Comparison of ENCODE assay signal across 6 cellular contexts in the genomic region with DNA sequence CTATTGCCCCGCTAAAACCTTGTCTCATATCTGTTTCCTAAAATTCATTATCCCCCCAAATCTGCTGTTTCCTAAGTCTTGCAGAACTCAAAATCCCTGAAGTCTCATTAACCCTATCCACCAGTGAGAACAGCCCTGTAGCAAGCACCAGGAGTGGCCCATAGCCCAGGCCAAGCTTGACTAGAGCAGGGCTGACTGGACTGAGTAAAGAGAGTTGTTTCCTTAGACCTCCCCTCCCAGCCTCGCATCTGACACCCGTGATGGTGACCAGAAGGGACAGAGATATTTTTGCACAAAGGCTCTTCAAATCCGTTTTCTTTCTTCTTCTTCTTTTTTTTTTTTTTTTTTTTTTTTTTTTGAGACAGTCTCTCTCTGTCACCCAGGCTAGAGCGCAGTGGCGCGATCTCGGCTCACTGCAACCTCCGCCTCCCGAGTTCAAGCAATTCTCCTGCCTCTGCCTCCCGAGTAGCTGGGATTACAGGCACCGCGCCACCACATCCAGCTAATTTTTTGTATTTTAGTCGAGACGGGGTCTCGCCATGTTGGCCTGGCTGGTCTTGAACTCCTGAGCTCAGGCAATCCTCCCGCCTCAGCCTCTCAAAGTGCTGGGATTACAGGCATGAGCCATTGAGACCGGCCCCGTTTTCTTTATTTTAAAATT. TPM values are rescaled to one million over a fixed set of nuclear protein-coding genes. Genes with fewer than 3 reads are reported as not detected.
A peak's percentile ranks its signal among the peaks of the same experiment; 100 is the strongest.
DNase-seq lines count a peak whose midpoint lies in the region; ATAC-seq, FAIRE-seq and TF ChIP-seq lines count a peak whose summit lies in the region.
"Not testable (repeated sequence)": the region's sequence is repeated elsewhere in the genome, so short reads cannot be mapped to it uniquely, and the experiment has no call there.

No MANE protein-coding gene starts in this region.

- peaks cover 18% of the 10 kb centered on the region for H3K36me3 ChIP-seq in BLaER1
- H3K36me3 ChIP-seq in HepG2 (replicated peaks in 1 of 2; ENCODE audit: control insufficient read depth in 1 of 2, insufficient read depth in 2 of 2, low read length in 2 of 2), result not testable (repeated sequence)

- not testable (repeated sequence) for H3K27ac ChIP-seq in BLaER1; HepG2 (ENCODE audit: extremely low read length, insufficient read depth, low read length)

- POLR2A ChIA-PET in HepG2 (lab: Yijun Ruan, JAX), result interaction anchor here (0.7 to 2.4 kb wide), 5 partner anchors 9 to 656 kb away, joined by 4 to 16 read pairs (median 6); a partner anchor contains a TSS

- H3K79me2 ChIP-seq in HepG2 (ENCODE audit: insufficient read depth, low read length), result not testable (repeated sequence)

- WGBS in HepG2 (ENCODE audit: low lambda C conversion rate), result 39% methylated on average over 19 of the region's 19 CpGs

- not testable (repeated sequence) for H3K9me3 Mint-ChIP-seq in activated CD4-positive, alpha-beta T cell treated with anti-CD3 and anti-CD28 coated beads, Interleukin-2, amount 10 ng/mL, durations not matched to agents 24 days and 14 days; dendritic cell treated with granulocyte-macrophage colony-stimulating factor and Interleukin-4, amounts not matched to agents 40 ng/mL and 50 ng/mL, for 4 days

- H3K4me3 Mint-ChIP-seq in activated CD4-positive, alpha-beta T cell treated with anti-CD3 and anti-CD28 coated beads, Interleukin-2, amount 10 ng/mL, durations not matched to agents 24 days and 14 days, result peak overlapping the region; percentile 94
- peak overlapping the region; percentile 99 for H3K4me3 Mint-ChIP-seq in dendritic cell treated with granulocyte-macrophage colony-stimulating factor and Interleukin-4, amounts not matched to agents 40 ng/mL and 50 ng/mL, for 4 days

- H3K27me3 Mint-ChIP-seq in activated CD4-positive, alpha-beta T cell treated with anti-CD3 and anti-CD28 coated beads, Interleukin-2, amount 10 ng/mL, durations not matched to agents 24 days and 14 days, result not testable (repeated sequence)
- peaks cover 17% of the 10 kb centered on the region for H3K27me3 Mint-ChIP-seq in dendritic cell treated with granulocyte-macrophage colony-stimulating factor and Interleukin-4, amounts not matched to agents 40 ng/mL and 50 ng/mL, for 4 days

- peaks cover 28% of the 10 kb centered on the region for H3K27me3 ChIP-seq in BLaER1
- peaks cover 0 to 10% of the 10 kb centered on the region in 2 experiments; a peak in 2 of 5 replicates for H3K27me3 ChIP-seq in HepG2 (ENCODE audit: control insufficient read depth in 1 of 2, insufficient read depth in 2 of 2, low read length in 2 of 2)

- not testable (repeated sequence) for H2AFZ ChIP-seq in HepG2 (ENCODE audit: low read length)

- TF ChIP-seq CTCF in HepG2 (CRISPR knock-in tag; IDR thresholded peaks at IDR 0.05), result not testable (repeated sequence)

- peak overlapping the region; percentile 96 for H3K27ac Mint-ChIP-seq in activated CD4-positive, alpha-beta T cell treated with anti-CD3 and anti-CD28 coated beads, Interleukin-2, amount 10 ng/mL, durations not matched to agents 24 days and 14 days
- peak overlapping the region; percentile 71 for H3K27ac Mint-ChIP-seq in dendritic cell treated with granulocyte-macrophage colony-stimulating factor and Interleukin-4, amounts not matched to agents 40 ng/mL and 50 ng/mL, for 4 days

- peaks cover 23% of the 10 kb centered on the region for H3K4me1 Mint-ChIP-seq in activated CD4-positive, alpha-beta T cell treated with anti-CD3 and anti-CD28 coated beads, Interleukin-2, amount 10 ng/mL, durations not matched to agents 24 days and 14 days
- H3K4me1 Mint-ChIP-seq in dendritic cell treated with granulocyte-macrophage colony-stimulating factor and Interleukin-4, amounts not matched to agents 40 ng/mL and 50 ng/mL, for 4 days (ENCODE audit: low read depth), result peaks cover 49% of the 10 kb centered on the region

- ATAC-seq in HepG2, result not testable (repeated sequence)

- H3K4me3 ChIP-seq in BLaER1, result peak overlapping the region; percentile 86; the same call in 1 of the 2 replicates
- peak overlapping the region; percentile 90 for H3K4me3 ChIP-seq in Jurkat, Clone E6-1 (ENCODE audit: low read length)
- peak overlapping the region in 2 of 3 experiments; percentile 54 to 75; a peak in 3 of 6 replicates for H3K4me3 ChIP-seq in HepG2 (replicated peaks in 1 of 3; ENCODE audit: insufficient read depth in 1 of 3, low read depth in 2 of 3, low read length in 3 of 3)
- peak overlapping the region; percentile 82 for H3K4me3 ChIP-seq in skeletal muscle cell (ENCODE audit: low read depth, low read length)

- BruUV-seq in HepG2 (replicated peaks; lab: Mats Ljungman, UMichigan), result not testable (repeated sequence)

- H3K36me3 Mint-ChIP-seq in activated CD4-positive, alpha-beta T cell treated with anti-CD3 and anti-CD28 coated beads, Interleukin-2, amount 10 ng/mL, durations not matched to agents 24 days and 14 days (ENCODE audit: low read depth), result peaks cover 17% of the 10 kb centered on the region
- peaks cover 20% of the 10 kb centered on the region for H3K36me3 Mint-ChIP-seq in dendritic cell treated with granulocyte-macrophage colony-stimulating factor and Interleukin-4, amounts not matched to agents 40 ng/mL and 50 ng/mL, for 4 days (ENCODE audit: low read depth)

- not testable (repeated sequence) for H4K20me1 ChIP-seq in BLaER1; HepG2 (ENCODE audit: insufficient read depth, low read length)

- CTCF ChIA-PET in HepG2 (lab: Yijun Ruan, JAX; ENCODE audit: low intra/inter-chr PET ratio, low total read pairs), result interaction anchor here (0.9 kb wide), 1 partner anchor 20 kb away, joined by 3 read pairs; no protein-coding TSS in a partner anchor

- TF ChIP-seq POLR2A in HepG2 (IDR thresholded peaks at IDR 0.05; ENCODE audit: insufficient read depth in 1 of 2, low read depth in 2 of 2, low read length in 2 of 2), result not testable (repeated sequence)

- H3K9ac ChIP-seq in BLaER1; HepG2 (ENCODE audit: insufficient read depth, low read depth, low read length): not testable (repeated sequence)

- H3K4me1 ChIP-seq in BLaER1, result peaks cover 52% of the 10 kb centered on the region
- peaks cover 47% of the 10 kb centered on the region for H3K4me1 ChIP-seq in HepG2 (ENCODE audit: insufficient read depth, low read length)

- DNase-seq in Jurkat, Clone E6-1 (ENCODE audit: low read depth, low spot score); activated CD4-positive, alpha-beta T cell treated with anti-CD3 and anti-CD28 coated beads, Interleukin-2, amount 10 ng/mL, durations not matched to agents 24 days and 14 days; HepG2 (ENCODE audit: low spot score); skeletal muscle cell (ENCODE audit: low read depth): not testable (repeated sequence)

- intact Hi-C loops in activated CD4-positive, alpha-beta T cell treated with anti-CD3 and anti-CD28 coated beads, Interleukin-2, amount 10 ng/mL, durations not matched to agents 24 days and 14 days (cut with micrococcal nuclease), result loop anchor here (1.0 to 5.0 kb wide), 4 partner anchors 28 to 273 kb away; a partner anchor contains a TSS
- intact Hi-C loops in dendritic cell treated with granulocyte-macrophage colony-stimulating factor and Interleukin-4, amounts not matched to agents 40 ng/mL and 50 ng/mL, for 4 days (cut with micrococcal nuclease), result loop anchor here (1.0 kb wide), 2 partner anchors 34 to 63 kb away; a partner anchor contains a TSS
- intact Hi-C loops in HepG2 (cut with micrococcal nuclease; ENCODE audit: unreplicated experiment), result not testable (repeated sequence)

- in situ Hi-C loops in HepG2 (cut with HindIII; ENCODE audit: extremely low pct_ligation_motif_present, low pct_unique_long_range_greater_than_20kb), result not testable (repeated sequence)

- FAIRE-seq in HepG2 (lab: Jason Lieb, UNC), result not testable (repeated sequence)

- not testable (repeated sequence) for TF ChIP-seq EP300 in HepG2 (IDR thresholded peaks at IDR 0.05; ENCODE audit: low read depth in 2 of 2, low read length in 2 of 2); HepG2 (CRISPR knock-in tag; IDR thresholded peaks at IDR 0.05; ENCODE audit: borderline replicate concordance)

- not testable (repeated sequence) for TF ChIP-seq RAD21 in HepG2 (CRISPR knock-in tag; IDR thresholded peaks at IDR 0.05)

- H3K9me3 ChIP-seq in BLaER1; HepG2 (ENCODE audit: low read length): not testable (repeated sequence)

- H3K4me2 ChIP-seq in BLaER1, result peak overlapping the region; percentile 96
- peak overlapping the region; percentile 99 for H3K4me2 ChIP-seq in HepG2 (ENCODE audit: low read depth, low read length)

RNA-seq across cellular contexts. Expression of a gene that starts 0.8 kb away (rescaled TPM):
- 3.7 TPM for polyA plus RNA-seq in Jurkat, Clone E6-1 (2012; ENCODE audit: insufficient read depth, insufficient read length)
- total RNA-seq in activated CD4-positive, alpha-beta T cell treated with anti-CD3 and anti-CD28 coated beads, Interleukin-2, amount 10 ng/mL, durations not matched to agents 24 days and 14 days, result 1.7 and 2.0 TPM in 2 replicates
- 0.13 and 0.15 TPM in 2 replicates for total RNA-seq in HepG2 (2016; rRNA removed; fragmentation: Illumina TruSeq; extraction: Trizol)
- total RNA-seq in HepG2 (2016; cell fraction: cytosol; rRNA removed; fragmentation: Illumina TruSeq; extraction: Trizol; ENCODE audit: low read depth), result not detected in 2 replicates
- total RNA-seq in HepG2 (2016; cell fraction: insoluble cytoplasmic fraction; rRNA removed; fragmentation: Illumina TruSeq; extraction: Trizol), result 0.09 TPM in 1 of 2 replicates, not detected in the other
- total RNA-seq in HepG2 (2016; cell fraction: membrane; rRNA removed; fragmentation: Illumina TruSeq; extraction: Trizol), result not detected in 2 replicates
- total RNA-seq in HepG2 (2016; cell fraction: nucleus; rRNA removed; fragmentation: Illumina TruSeq; extraction: Trizol), result 0.16 TPM in 1 of 2 replicates, not detected in the other
- 0.05 and 0.17 TPM in 2 replicates for polyA plus RNA-seq in HepG2 (2011; rRNA removed)
- polyA plus RNA-seq in HepG2 (2011; cell fraction: cytosol; rRNA removed), result 0.12 and 0.13 TPM in 2 replicates
- 0.21 TPM in 2 replicates for polyA plus RNA-seq in HepG2 (2011; cell fraction: nucleus; rRNA removed)
- 0.13 TPM in 1 of 2 replicates, not detected in the other for polyA plus RNA-seq in HepG2 (2012)
- not detected in 2 replicates for polyA plus RNA-seq in HepG2 (2016; cell fraction: cytosol; fragmentation: Illumina TruSeq; extraction: Trizol; ENCODE audit: low read depth)
- 0.16 TPM in 1 of 2 replicates, not detected in the other for polyA plus RNA-seq in HepG2 (2016; cell fraction: insoluble cytoplasmic fraction; fragmentation: Illumina TruSeq; extraction: Trizol; ENCODE audit: low read depth)
- polyA plus RNA-seq in HepG2 (2016; cell fraction: membrane; fragmentation: Illumina TruSeq; extraction: Trizol; ENCODE audit: low read depth), result 0.24 and 0.29 TPM in 2 replicates
- polyA plus RNA-seq in HepG2 (2016; cell fraction: nucleus; fragmentation: Illumina TruSeq; extraction: Trizol; ENCODE audit: insufficient read depth, low read depth), result 0.35 TPM in 1 of 2 replicates, not detected in the other
- 0.49 and 0.58 TPM in 2 replicates for polyA minus RNA-seq in HepG2 (2011; rRNA and poly(A)+ RNA removed; ENCODE audit: low replicate concordance)
- not detected in 2 replicates for polyA minus RNA-seq in HepG2 (2011; cell fraction: cytosol; rRNA and poly(A)+ RNA removed)
- polyA minus RNA-seq in HepG2 (2011; cell fraction: nucleus; rRNA and poly(A)+ RNA removed), result not detected in 2 replicates

RNA-seq across cellular contexts. Expression of a gene that starts 1.0 kb away (rescaled TPM):
- polyA plus RNA-seq in Jurkat, Clone E6-1 (2012; ENCODE audit: insufficient read depth, insufficient read length), result 108 TPM
- 72.1 and 78.2 TPM in 2 replicates for total RNA-seq in activated CD4-positive, alpha-beta T cell treated with anti-CD3 and anti-CD28 coated beads, Interleukin-2, amount 10 ng/mL, durations not matched to agents 24 days and 14 days
- total RNA-seq in HepG2 (2016; rRNA removed; fragmentation: Illumina TruSeq; extraction: Trizol), result 1.3 and 2.0 TPM in 2 replicates
- 1.5 TPM in 2 replicates for total RNA-seq in HepG2 (2016; cell fraction: cytosol; rRNA removed; fragmentation: Illumina TruSeq; extraction: Trizol; ENCODE audit: low read depth)
- 1.4 and 1.6 TPM in 2 replicates for total RNA-seq in HepG2 (2016; cell fraction: insoluble cytoplasmic fraction; rRNA removed; fragmentation: Illumina TruSeq; extraction: Trizol)
- total RNA-seq in HepG2 (2016; cell fraction: membrane; rRNA removed; fragmentation: Illumina TruSeq; extraction: Trizol), result 1.1 and 1.4 TPM in 2 replicates
- 0.66 and 2.7 TPM in 2 replicates for total RNA-seq in HepG2 (2016; cell fraction: nucleus; rRNA removed; fragmentation: Illumina TruSeq; extraction: Trizol)
- 12.4 and 17.3 TPM in 2 replicates for polyA plus RNA-seq in HepG2 (2011; rRNA removed)
- 12.3 and 28.2 TPM in 2 replicates for polyA plus RNA-seq in HepG2 (2011; cell fraction: cytosol; rRNA removed)
- polyA plus RNA-seq in HepG2 (2011; cell fraction: nucleus; rRNA removed), result 15.9 and 19.2 TPM in 2 replicates
- polyA plus RNA-seq in HepG2 (2012), result 12.9 and 25.5 TPM in 2 replicates
- 1.2 and 1.3 TPM in 2 replicates for polyA plus RNA-seq in HepG2 (2016; cell fraction: cytosol; fragmentation: Illumina TruSeq; extraction: Trizol; ENCODE audit: low read depth)
- polyA plus RNA-seq in HepG2 (2016; cell fraction: insoluble cytoplasmic fraction; fragmentation: Illumina TruSeq; extraction: Trizol; ENCODE audit: low read depth), result 1.2 TPM in 2 replicates
- 0.55 and 1.1 TPM in 2 replicates for polyA plus RNA-seq in HepG2 (2016; cell fraction: membrane; fragmentation: Illumina TruSeq; extraction: Trizol; ENCODE audit: low read depth)
- polyA plus RNA-seq in HepG2 (2016; cell fraction: nucleus; fragmentation: Illumina TruSeq; extraction: Trizol; ENCODE audit: insufficient read depth, low read depth), result 1.7 and 1.8 TPM in 2 replicates
- 40.5 and 150 TPM in 2 replicates for polyA minus RNA-seq in HepG2 (2011; rRNA and poly(A)+ RNA removed; ENCODE audit: low replicate concordance)
- 4.6 and 10.5 TPM in 2 replicates for polyA minus RNA-seq in HepG2 (2011; cell fraction: cytosol; rRNA and poly(A)+ RNA removed)
- 2.7 and 4.5 TPM in 2 replicates for polyA minus RNA-seq in HepG2 (2011; cell fraction: nucleus; rRNA and poly(A)+ RNA removed)

RNA-seq across cellular contexts. Expression of a gene that starts 21.2 kb away (rescaled TPM):
- 2.0 TPM for polyA plus RNA-seq in Jurkat, Clone E6-1 (2012; ENCODE audit: insufficient read depth, insufficient read length)
- total RNA-seq in activated CD4-positive, alpha-beta T cell treated with anti-CD3 and anti-CD28 coated beads, Interleukin-2, amount 10 ng/mL, durations not matched to agents 24 days and 14 days, result 1.1 and 2.2 TPM in 2 replicates
- total RNA-seq in HepG2 (2016; rRNA removed; fragmentation: Illumina TruSeq; extraction: Trizol), result 107 and 159 TPM in 2 replicates
- total RNA-seq in HepG2 (2016; cell fraction: cytosol; rRNA removed; fragmentation: Illumina TruSeq; extraction: Trizol; ENCODE audit: low read depth), result 32.3 and 32.8 TPM in 2 replicates
- total RNA-seq in HepG2 (2016; cell fraction: insoluble cytoplasmic fraction; rRNA removed; fragmentation: Illumina TruSeq; extraction: Trizol), result 92.8 and 167 TPM in 2 replicates
- total RNA-seq in HepG2 (2016; cell fraction: membrane; rRNA removed; fragmentation: Illumina TruSeq; extraction: Trizol), result 71.3 and 83.2 TPM in 2 replicates
- total RNA-seq in HepG2 (2016; cell fraction: nucleus; rRNA removed; fragmentation: Illumina TruSeq; extraction: Trizol), result 134 and 147 TPM in 2 replicates
- polyA plus RNA-seq in HepG2 (2011; rRNA removed), result 166 and 187 TPM in 2 replicates
- polyA plus RNA-seq in HepG2 (2011; cell fraction: cytosol; rRNA removed), result 105 and 146 TPM in 2 replicates
- 693 and 745 TPM in 2 replicates for polyA plus RNA-seq in HepG2 (2011; cell fraction: nucleus; rRNA removed)
- 111 and 123 TPM in 2 replicates for polyA plus RNA-seq in HepG2 (2012)
- 19.8 and 20.3 TPM in 2 replicates for polyA plus RNA-seq in HepG2 (2016; cell fraction: cytosol; fragmentation: Illumina TruSeq; extraction: Trizol; ENCODE audit: low read depth)
- polyA plus RNA-seq in HepG2 (2016; cell fraction: insoluble cytoplasmic fraction; fragmentation: Illumina TruSeq; extraction: Trizol; ENCODE audit: low read depth), result 106 and 117 TPM in 2 replicates
- polyA plus RNA-seq in HepG2 (2016; cell fraction: membrane; fragmentation: Illumina TruSeq; extraction: Trizol; ENCODE audit: low read depth), result 48.0 and 54.9 TPM in 2 replicates
- polyA plus RNA-seq in HepG2 (2016; cell fraction: nucleus; fragmentation: Illumina TruSeq; extraction: Trizol; ENCODE audit: insufficient read depth, low read depth), result 311 and 321 TPM in 2 replicates
- polyA minus RNA-seq in HepG2 (2011; rRNA and poly(A)+ RNA removed; ENCODE audit: low replicate concordance), result 14.0 and 202 TPM in 2 replicates
- 51.2 and 66.4 TPM in 2 replicates for polyA minus RNA-seq in HepG2 (2011; cell fraction: cytosol; rRNA and poly(A)+ RNA removed)
- polyA minus RNA-seq in HepG2 (2011; cell fraction: nucleus; rRNA and poly(A)+ RNA removed), result 211 and 223 TPM in 2 replicates

RNA-seq across cellular contexts. Expression of a gene that starts 34.3 kb away (rescaled TPM):
- 33.5 TPM for polyA plus RNA-seq in Jurkat, Clone E6-1 (2012; ENCODE audit: insufficient read depth, insufficient read length)
- total RNA-seq in activated CD4-positive, alpha-beta T cell treated with anti-CD3 and anti-CD28 coated beads, Interleukin-2, amount 10 ng/mL, durations not matched to agents 24 days and 14 days, result 51.8 and 54.5 TPM in 2 replicates
- total RNA-seq in HepG2 (2016; rRNA removed; fragmentation: Illumina TruSeq; extraction: Trizol), result 10.0 and 14.5 TPM in 2 replicates
- 5.0 and 7.0 TPM in 2 replicates for total RNA-seq in HepG2 (2016; cell fraction: cytosol; rRNA removed; fragmentation: Illumina TruSeq; extraction: Trizol; ENCODE audit: low read depth)
- 8.7 and 16.5 TPM in 2 replicates for total RNA-seq in HepG2 (2016; cell fraction: insoluble cytoplasmic fraction; rRNA removed; fragmentation: Illumina TruSeq; extraction: Trizol)
- 9.3 and 10.1 TPM in 2 replicates for total RNA-seq in HepG2 (2016; cell fraction: membrane; rRNA removed; fragmentation: Illumina TruSeq; extraction: Trizol)
- 12.6 and 17.1 TPM in 2 replicates for total RNA-seq in HepG2 (2016; cell fraction: nucleus; rRNA removed; fragmentation: Illumina TruSeq; extraction: Trizol)
- 6.2 and 7.9 TPM in 2 replicates for polyA plus RNA-seq in HepG2 (2011; rRNA removed)
- 4.5 and 4.9 TPM in 2 replicates for polyA plus RNA-seq in HepG2 (2011; cell fraction: cytosol; rRNA removed)
- polyA plus RNA-seq in HepG2 (2011; cell fraction: nucleus; rRNA removed), result 63.6 and 70.4 TPM in 2 replicates
- 13.1 and 14.4 TPM in 2 replicates for polyA plus RNA-seq in HepG2 (2012)
- polyA plus RNA-seq in HepG2 (2016; cell fraction: cytosol; fragmentation: Illumina TruSeq; extraction: Trizol; ENCODE audit: low read depth), result 4.5 and 5.4 TPM in 2 replicates
- 15.4 and 15.7 TPM in 2 replicates for polyA plus RNA-seq in HepG2 (2016; cell fraction: insoluble cytoplasmic fraction; fragmentation: Illumina TruSeq; extraction: Trizol; ENCODE audit: low read depth)
- 10.1 and 13.1 TPM in 2 replicates for polyA plus RNA-seq in HepG2 (2016; cell fraction: membrane; fragmentation: Illumina TruSeq; extraction: Trizol; ENCODE audit: low read depth)
- polyA plus RNA-seq in HepG2 (2016; cell fraction: nucleus; fragmentation: Illumina TruSeq; extraction: Trizol; ENCODE audit: insufficient read depth, low read depth), result 30.3 and 40.1 TPM in 2 replicates
- polyA minus RNA-seq in HepG2 (2011; rRNA and poly(A)+ RNA removed; ENCODE audit: low replicate concordance), result 2.5 and 7.3 TPM in 2 replicates
- polyA minus RNA-seq in HepG2 (2011; cell fraction: cytosol; rRNA and poly(A)+ RNA removed), result 1.3 TPM in 1 of 2 replicates, not detected in the other
- polyA minus RNA-seq in HepG2 (2011; cell fraction: nucleus; rRNA and poly(A)+ RNA removed), result 14.5 and 22.5 TPM in 2 replicates

RNA-seq across cellular contexts. Expression of a gene that starts 37.7 kb away (rescaled TPM):
- 88.4 TPM for polyA plus RNA-seq in Jurkat, Clone E6-1 (2012; ENCODE audit: insufficient read depth, insufficient read length)
- 28.8 and 29.0 TPM in 2 replicates for total RNA-seq in activated CD4-positive, alpha-beta T cell treated with anti-CD3 and anti-CD28 coated beads, Interleukin-2, amount 10 ng/mL, durations not matched to agents 24 days and 14 days
- 26.5 and 38.8 TPM in 2 replicates for total RNA-seq in HepG2 (2016; rRNA removed; fragmentation: Illumina TruSeq; extraction: Trizol)
- 50.0 and 58.3 TPM in 2 replicates for total RNA-seq in HepG2 (2016; cell fraction: cytosol; rRNA removed; fragmentation: Illumina TruSeq; extraction: Trizol; ENCODE audit: low read depth)
- total RNA-seq in HepG2 (2016; cell fraction: insoluble cytoplasmic fraction; rRNA removed; fragmentation: Illumina TruSeq; extraction: Trizol), result 27.8 and 36.5 TPM in 2 replicates
- total RNA-seq in HepG2 (2016; cell fraction: membrane; rRNA removed; fragmentation: Illumina TruSeq; extraction: Trizol), result 61.3 and 76.9 TPM in 2 replicates
- total RNA-seq in HepG2 (2016; cell fraction: nucleus; rRNA removed; fragmentation: Illumina TruSeq; extraction: Trizol), result 25.9 and 29.1 TPM in 2 replicates
- polyA plus RNA-seq in HepG2 (2011; rRNA removed), result 85.7 and 107 TPM in 2 replicates
- 77.8 and 109 TPM in 2 replicates for polyA plus RNA-seq in HepG2 (2011; cell fraction: cytosol; rRNA removed)
- polyA plus RNA-seq in HepG2 (2011; cell fraction: nucleus; rRNA removed), result 406 and 434 TPM in 2 replicates
- 45.0 and 50.3 TPM in 2 replicates for polyA plus RNA-seq in HepG2 (2012)
- polyA plus RNA-seq in HepG2 (2016; cell fraction: cytosol; fragmentation: Illumina TruSeq; extraction: Trizol; ENCODE audit: low read depth), result 82.9 and 90.6 TPM in 2 replicates
- polyA plus RNA-seq in HepG2 (2016; cell fraction: insoluble cytoplasmic fraction; fragmentation: Illumina TruSeq; extraction: Trizol; ENCODE audit: low read depth), result 41.4 and 46.0 TPM in 2 replicates
- 87.2 and 99.7 TPM in 2 replicates for polyA plus RNA-seq in HepG2 (2016; cell fraction: membrane; fragmentation: Illumina TruSeq; extraction: Trizol; ENCODE audit: low read depth)
- polyA plus RNA-seq in HepG2 (2016; cell fraction: nucleus; fragmentation: Illumina TruSeq; extraction: Trizol; ENCODE audit: insufficient read depth, low read depth), result 71.0 and 71.7 TPM in 2 replicates
- 54.1 and 96.5 TPM in 2 replicates for polyA minus RNA-seq in HepG2 (2011; rRNA and poly(A)+ RNA removed; ENCODE audit: low replicate concordance)
- polyA minus RNA-seq in HepG2 (2011; cell fraction: cytosol; rRNA and poly(A)+ RNA removed), result 9.6 and 9.8 TPM in 2 replicates
- 29.4 and 41.2 TPM in 2 replicates for polyA minus RNA-seq in HepG2 (2011; cell fraction: nucleus; rRNA and poly(A)+ RNA removed)

Comparison
In these comparisons a context has a peak if more than half of its experiments do, and no peak if none do; other contexts are left out.
1. RNA of a gene that starts 1.0 kb away (total RNA-seq): 72.1 to 78.2 TPM in activated CD4-positive, alpha-beta T cell treated with anti-CD3 and anti-CD28 coated beads, Interleukin-2, amount 10 ng/mL, durations not matched to agents 24 days and 14 days; 0.66 to 2.7 TPM in HepG2; every median in the first group is over 10 times any median in the second.
2. RNA of a gene that starts 21.2 kb away (total RNA-seq): 32.3 to 167 TPM in HepG2; 1.1 to 2.2 TPM in activated CD4-positive, alpha-beta T cell treated with anti-CD3 and anti-CD28 coated beads, Interleukin-2, amount 10 ng/mL, durations not matched to agents 24 days and 14 days; every median in the first group is over 10 times any median in the second.
3. Peak in every context shown above with its lines, with median percentiles within 50 percentile points of each other: H3K4me3 ChIP-seq.